7 cellular contexts compared by ENCODE assay signal in genomic region chr22:27050771-27051170, GRCh38.
"Had no signal": no experiment of that assay in that cellular context is flagged by ENCODE, and none has a peak within 500 bp of the region (broad histone marks: within the 10 kb centered on the region; RNA-seq: fewer than 3 reads in every experiment).

No MANE protein-coding gene starts in this region.

- H2AFZ ChIP-seq: GM23248 had no signal

- H3K36me3 ChIP-seq: HAP-1 had no signal

- ATAC-seq: HCT116 had no signal

- H3K9ac ChIP-seq: GM23248 had no signal

- H3K27ac ChIP-seq: GM23248 had no signal

- H3K4me3 Mint-ChIP-seq: HFFc6 had no signal

- H3K27ac Mint-ChIP-seq: HFFc6 had no signal

- H3K9me3 ChIP-seq: HAP-1 had no signal

- DNase-seq: GM23248, GOT3, H7, HFFc6, IMR-90 had no signal

- H3K9me3 Mint-ChIP-seq: HFFc6 had no signal

- H3K4me3 ChIP-seq: GM23248, HAP-1 had no signal

- H3K4me1 ChIP-seq: HAP-1 had no signal
